8 cellular contexts compared by ENCODE assay signal in genomic region chr12:121799175-121799841, GRCh38. TPM values are rescaled to one million over a fixed set of nuclear protein-coding genes. Genes with fewer than 3 reads are reported as not detected.
DNase-seq lines count a peak whose midpoint lies in the region; ATAC-seq and TF ChIP-seq lines count a peak whose summit lies in the region.

No MANE protein-coding gene starts in this region.

- H4K20me1 ChIP-seq in OCI-LY3 (ENCODE audit: insufficient read depth, low read length): 0 out of 2 replicates have a peak, but pooled peaks cover 4% of the 10 kb centered on the region

- H3K4me1 ChIP-seq in OCI-LY3 (ENCODE audit: low read length): peaks cover 32% of the 10 kb centered on the region

- H3K36me3 ChIP-seq in OCI-LY3 (replicated peaks; ENCODE audit: low read depth, low read length): peaks cover 9% of the 10 kb centered on the region

- H3K36me3 Mint-ChIP-seq in activated naive CD4-positive, alpha-beta T cell treated with anti-CD3 and anti-CD28 coated beads, Interleukin-2, amount 50 U/mL, for 24 hours: no peaks in the 10 kb centered on the region
- H3K36me3 Mint-ChIP-seq in neural crest cell (ENCODE audit: low read depth): peaks cover 19% of the 10 kb centered on the region

- DNase-seq in DMS153 (lab: John Stamatoyannopoulos, UW): peak; percentile 82
- DNase-seq in KBM-7: peak; percentile 69
- peak; percentile 56 for DNase-seq in germinal center (ENCODE audit: low spot score)
- DNase-seq in neural crest cell (ENCODE audit: low read depth, low spot score): no peak
- DNase-seq in iPS-NIHi7 (ENCODE audit: extremely low spot score): no peak

- H3K4me2 ChIP-seq in OCI-LY3 (ENCODE audit: low read length): peak overlapping the region; percentile 91

- H2AFZ ChIP-seq in OCI-LY3 (ENCODE audit: low read depth, low read length): no peak overlapping the region

- in situ Hi-C loops in KBM-7 (cut with MboI; ENCODE audit: low pct_unique_long_range_greater_than_20kb, low sequenced_read_pairs): no loop called here

- no peaks in the 10 kb centered on the region for H3K27me3 ChIP-seq in OCI-LY3 (ENCODE audit: low read depth, low read length)

- H3K79me2 ChIP-seq in OCI-LY3 (ENCODE audit: low read length): peaks cover 54% of the 10 kb centered on the region

- peak overlapping the region; percentile 96 for H3K27ac Mint-ChIP-seq in activated naive CD4-positive, alpha-beta T cell treated with anti-CD3 and anti-CD28 coated beads, Interleukin-2, amount 50 U/mL, for 24 hours
- peak overlapping the region; percentile 85 for H3K27ac Mint-ChIP-seq in neural crest cell (ENCODE audit: unreplicated experiment)

- H3K9me3 ChIP-seq in OCI-LY3 (ENCODE audit: insufficient read depth, low read length): no peaks in the 10 kb centered on the region

- no peak for ATAC-seq in HG03520 (IDR thresholded peaks at IDR 0.05; ENCODE audit: unreplicated experiment)

- no peaks in the 10 kb centered on the region for H3K9me3 Mint-ChIP-seq in activated naive CD4-positive, alpha-beta T cell treated with anti-CD3 and anti-CD28 coated beads, Interleukin-2, amount 50 U/mL, for 24 hours
- no peaks in the 10 kb centered on the region for H3K9me3 Mint-ChIP-seq in neural crest cell

- H3K27ac ChIP-seq in OCI-LY3 (ENCODE audit: low read length): peak overlapping the region; percentile 97

- H3K9ac ChIP-seq in OCI-LY3 (ENCODE audit: low read length): peak overlapping the region; percentile 98

- H3K4me1 Mint-ChIP-seq in activated naive CD4-positive, alpha-beta T cell treated with anti-CD3 and anti-CD28 coated beads, Interleukin-2, amount 50 U/mL, for 24 hours: peaks cover 40% of the 10 kb centered on the region
- peaks cover 59% of the 10 kb centered on the region for H3K4me1 Mint-ChIP-seq in neural crest cell

- H3K27me3 Mint-ChIP-seq in activated naive CD4-positive, alpha-beta T cell treated with anti-CD3 and anti-CD28 coated beads, Interleukin-2, amount 50 U/mL, for 24 hours: no peaks in the 10 kb centered on the region
- H3K27me3 Mint-ChIP-seq in neural crest cell (ENCODE audit: low read depth): peaks cover 41% of the 10 kb centered on the region

- peak overlapping the region; percentile 78 for H3K4me3 ChIP-seq in OCI-LY3 (ENCODE audit: low read length)

- peak overlapping the region; percentile 84 for H3K4me3 Mint-ChIP-seq in activated naive CD4-positive, alpha-beta T cell treated with anti-CD3 and anti-CD28 coated beads, Interleukin-2, amount 50 U/mL, for 24 hours
- peak overlapping the region; percentile 86 for H3K4me3 Mint-ChIP-seq in neural crest cell

- TF ChIP-seq CTCF in OCI-LY3 (IDR thresholded peaks at IDR 0.05; ENCODE audit: low read depth, low read length) (no peak), neural crest cell (conservative IDR thresholded peaks at IDR 0.05) (no peak)

RNA-seq across cellular contexts. Expression of gene SETD1B, which starts 4.5 kb away (rescaled TPM):
- 25.6 and 25.9 TPM in 2 replicates for total RNA-seq in neural crest cell

RNA-seq across cellular contexts. Expression of gene RHOF, which starts 5.8 kb away (rescaled TPM):
- 23.8 and 25.5 TPM in 2 replicates for total RNA-seq in neural crest cell

RNA-seq across cellular contexts. Expression of gene HPD, which starts 59.4 kb away (rescaled TPM):
- 0.21 TPM in 1 of 2 replicates, not detected in the other for total RNA-seq in neural crest cell

Comparison
In these comparisons a context has a peak if more than half of its experiments do, and no peak if none do; other contexts are left out.
1. DNase-seq: peak in DMS153 (single experiment), KBM-7 (single experiment) and germinal center (single experiment); none in neural crest cell (single experiment) and iPS-NIHi7 (single experiment).